Comparison of ENCODE assay signal across 1 cellular context in genomic region chr19:38683393-38684077, GRCh38.
TF ChIP-seq lines count a peak whose summit lies in the region.

No MANE protein-coding gene starts in this region.

TF ChIP-seq in HCT116, 20 proteins besides CTCF, POLR2A, EP300 and RAD21 (continued from another document):
- TF ChIP-seq JUND (IDR thresholded peaks at IDR 0.05): peak; percentile 97
- no peak for TF ChIP-seq REST (IDR thresholded peaks at IDR 0.05; ENCODE audit: low read depth)
- no peak; the same call in 1 of the 2 replicates for TF ChIP-seq ATF3 (IDR thresholded peaks at IDR 0.05)
- TF ChIP-seq FOSL1 (IDR thresholded peaks at IDR 0.05; ENCODE audit: low read depth): peak; percentile 77
- no peak for TF ChIP-seq ZFX (IDR thresholded peaks at IDR 0.05)
